Comparison of ENCODE assay signal across 8 cellular contexts in genomic region chr9:22208846-22209585, GRCh38.
A peak's percentile ranks its signal among the peaks of the same experiment; 100 is the strongest.
DNase-seq lines count a peak whose midpoint lies in the region; ATAC-seq lines count a peak whose summit lies in the region.

No MANE protein-coding gene starts in this region.

- H3K9me3 Mint-ChIP-seq in activated T-helper 1 cell treated with anti-CD3 and anti-CD28 coated beads, Interleukin-12 subunit alpha, Interleukin-12 subunit beta, Interleukin-2, Interleukin-4 antibody, amounts not matched to agents 30 ng/mL and 10 ng/mL and 1 ng/mL, durations not matched to agents 14 hours and 24 hours and 36 hours = peaks cover 3% of the 10 kb centered on the region

- peaks cover 1% of the 10 kb centered on the region for H3K36me3 Mint-ChIP-seq in activated T-helper 1 cell treated with anti-CD3 and anti-CD28 coated beads, Interleukin-12 subunit alpha, Interleukin-12 subunit beta, Interleukin-2, Interleukin-4 antibody, amounts not matched to agents 30 ng/mL and 10 ng/mL and 1 ng/mL, durations not matched to agents 14 hours and 24 hours and 36 hours (ENCODE audit: low read depth)

- DNase-seq in ELR (ENCODE audit: low read depth) (peak; percentile 54), kidney tubule cell (ENCODE audit: low spot score) (peak; percentile 91), KBM-7 (no peak), NCI-H1105 treated with DMSO at 0.1 percent for 48 hours (lab: John Stamatoyannopoulos, UW) (no peak), cerebellum (ENCODE audit: low spot score) (no peak)
- DNase-seq in activated T-helper 1 cell treated with anti-CD3 and anti-CD28 coated beads, Interleukin-12 subunit alpha, Interleukin-12 subunit beta, Interleukin-2, Interleukin-4 antibody, amounts not matched to agents 30 ng/mL and 10 ng/mL and 1 ng/mL, durations not matched to agents 14 hours and 24 hours and 36 hours (ENCODE audit: low spot score) = no peak

- ATAC-seq in HG03378 (IDR thresholded peaks at IDR 0.05; ENCODE audit: unreplicated experiment) (peak; percentile 69), GM21619 (IDR thresholded peaks at IDR 0.05; ENCODE audit: unreplicated experiment) (no peak)

- in situ Hi-C loops in KBM-7 (cut with MboI; ENCODE audit: low pct_unique_long_range_greater_than_20kb, low sequenced_read_pairs) = no loop called here

- peak overlapping the region; percentile 71 for H3K27ac Mint-ChIP-seq in activated T-helper 1 cell treated with anti-CD3 and anti-CD28 coated beads, Interleukin-12 subunit alpha, Interleukin-12 subunit beta, Interleukin-2, Interleukin-4 antibody, amounts not matched to agents 30 ng/mL and 10 ng/mL and 1 ng/mL, durations not matched to agents 14 hours and 24 hours and 36 hours

- H3K4me3 Mint-ChIP-seq in activated T-helper 1 cell treated with anti-CD3 and anti-CD28 coated beads, Interleukin-12 subunit alpha, Interleukin-12 subunit beta, Interleukin-2, Interleukin-4 antibody, amounts not matched to agents 30 ng/mL and 10 ng/mL and 1 ng/mL, durations not matched to agents 14 hours and 24 hours and 36 hours = peak overlapping the region; percentile 17

- intact Hi-C loops in activated T-helper 1 cell treated with anti-CD3 and anti-CD28 coated beads, Interleukin-12 subunit alpha, Interleukin-12 subunit beta, Interleukin-2, Interleukin-4 antibody, amounts not matched to agents 30 ng/mL and 10 ng/mL and 1 ng/mL, durations not matched to agents 14 hours and 24 hours and 36 hours (cut with micrococcal nuclease) = loop anchor here (1.0 to 2.0 kb wide), 3 partner anchors 32 to 130 kb away; no protein-coding TSS in a partner anchor

- H3K27me3 Mint-ChIP-seq in activated T-helper 1 cell treated with anti-CD3 and anti-CD28 coated beads, Interleukin-12 subunit alpha, Interleukin-12 subunit beta, Interleukin-2, Interleukin-4 antibody, amounts not matched to agents 30 ng/mL and 10 ng/mL and 1 ng/mL, durations not matched to agents 14 hours and 24 hours and 36 hours (ENCODE audit: insufficient read depth) = peaks cover 5% of the 10 kb centered on the region

- H3K4me1 Mint-ChIP-seq in activated T-helper 1 cell treated with anti-CD3 and anti-CD28 coated beads, Interleukin-12 subunit alpha, Interleukin-12 subunit beta, Interleukin-2, Interleukin-4 antibody, amounts not matched to agents 30 ng/mL and 10 ng/mL and 1 ng/mL, durations not matched to agents 14 hours and 24 hours and 36 hours (ENCODE audit: low read depth) = peaks cover 29% of the 10 kb centered on the region

Comparison
In these comparisons a context has a peak if more than half of its experiments do, and no peak if none do; other contexts are left out.
1. DNase-seq: peak in ELR (single experiment) and kidney tubule cell (single experiment); none in activated T-helper 1 cell treated with anti-CD3 and anti-CD28 coated beads, Interleukin-12 subunit alpha, Interleukin-12 subunit beta, Interleukin-2, Interleukin-4 antibody, amounts not matched to agents 30 ng/mL and 10 ng/mL and 1 ng/mL, durations not matched to agents 14 hours and 24 hours and 36 hours (single experiment), KBM-7 (single experiment), NCI-H1105 treated with DMSO at 0.1 percent for 48 hours (single experiment) and cerebellum (single experiment).